In genomic region chr1:185318431-185319151, GRCh38 we compare ENCODE assay signal across 8 cellular contexts. TPM values are rescaled to one million over a fixed set of nuclear protein-coding genes. Genes with fewer than 3 reads are reported as not detected.
DNase-seq lines count a peak whose midpoint lies in the region; ATAC-seq and FAIRE-seq lines count a peak whose summit lies in the region.

No MANE protein-coding gene starts in this region.

- H3K27ac Mint-ChIP-seq in T-helper 17 cell = peak overlapping the region; percentile 98
- H3K27ac Mint-ChIP-seq in stimulated activated naive B cell treated with anti-CD40 and anti-IgM and Interleukin-4, amounts not matched to agents 10 μg/mL and 1 μg/mL and 100 μg/mL, for 72 hours = peak overlapping the region; percentile 97

- H3K9me3 ChIP-seq in T-helper 17 cell (ENCODE audit: control insufficient read depth, low read length, poor library complexity, severe bottlenecking) (no peaks in the 10 kb centered on the region), small intestine (ENCODE audit: control insufficient read depth, low read depth) (no peaks in the 10 kb centered on the region)

- H3K4me1 ChIP-seq in small intestine (ENCODE audit: control insufficient read depth in 2 of 2, insufficient read depth in 1 of 2, low read depth in 1 of 2, low read length in 1 of 2) = peaks cover 0 to 11% of the 10 kb centered on the region in 2 donors

- H3K9me3 Mint-ChIP-seq in stimulated activated naive B cell treated with anti-CD40 and anti-IgM and Interleukin-4, amounts not matched to agents 10 μg/mL and 1 μg/mL and 100 μg/mL, for 72 hours = peaks cover 0 to 2% of the 10 kb centered on the region in 2 donors

- no peaks in the 10 kb centered on the region for H3K27me3 Mint-ChIP-seq in T-helper 17 cell
- no peaks in the 10 kb centered on the region for H3K27me3 Mint-ChIP-seq in stimulated activated naive B cell treated with anti-CD40 and anti-IgM and Interleukin-4, amounts not matched to agents 10 μg/mL and 1 μg/mL and 100 μg/mL, for 72 hours

- WGBS in small intestine, 3 donors = 33 to 57% (median 44%) methylated on average over 10 of the region's 10 CpGs

- no peak for ATAC-seq in T-helper 17 cell
- ATAC-seq in stimulated activated naive B cell treated with anti-CD40 and anti-IgM and Interleukin-4, amounts not matched to agents 10 μg/mL and 1 μg/mL and 100 μg/mL, for 72 hours (replicated peaks) = no peak
- no peak for ATAC-seq in GM18861 (IDR thresholded peaks at IDR 0.05; ENCODE audit: unreplicated experiment)

- H3K36me3 Mint-ChIP-seq in T-helper 17 cell (ENCODE audit: low read depth) = peaks cover 11% of the 10 kb centered on the region
- H3K36me3 Mint-ChIP-seq in stimulated activated naive B cell treated with anti-CD40 and anti-IgM and Interleukin-4, amounts not matched to agents 10 μg/mL and 1 μg/mL and 100 μg/mL, for 72 hours = peaks cover 3 to 10% of the 10 kb centered on the region in 2 donors

- H3K4me1 Mint-ChIP-seq in T-helper 17 cell = peaks cover 27% of the 10 kb centered on the region
- H3K4me1 Mint-ChIP-seq in stimulated activated naive B cell treated with anti-CD40 and anti-IgM and Interleukin-4, amounts not matched to agents 10 μg/mL and 1 μg/mL and 100 μg/mL, for 72 hours = peaks cover 22 to 30% of the 10 kb centered on the region in 2 donors

- H3K36me3 ChIP-seq in small intestine (ENCODE audit: control insufficient read depth in 2 of 2, insufficient read depth in 2 of 2, low read length in 2 of 2) = no peaks in the 10 kb centered on the region

- no peak for FAIRE-seq in small intestine (lab: Jason Lieb, UNC)

- peak overlapping the region in 1 of 2 donors; percentile 98 for H3K27ac ChIP-seq in small intestine (ENCODE audit: low read depth in 1 of 2, low read length in 1 of 2)

- peak; percentile 9 for DNase-seq in NCI-H748 (lab: John Stamatoyannopoulos, UW; ENCODE audit: unreplicated experiment)
- DNase-seq in NCI-H748 treated with DMSO at 0.1 percent for 48 hours (lab: John Stamatoyannopoulos, UW) = no peak
- no peak for DNase-seq in T-helper 17 cell
- DNase-seq in globus pallidus (ENCODE audit: low spot score) = peak; percentile 51
- DNase-seq in stimulated activated naive B cell treated with anti-CD40 and anti-IgM and Interleukin-4, amounts not matched to agents 10 μg/mL and 1 μg/mL and 100 μg/mL, for 72 hours = no peak
- no peak for DNase-seq in NCI-H226
- DNase-seq in small intestine = no peak

- peak overlapping the region; percentile 97 for H3K4me3 Mint-ChIP-seq in T-helper 17 cell
- peak overlapping the region; percentile 93 to 95 for H3K4me3 Mint-ChIP-seq in stimulated activated naive B cell treated with anti-CD40 and anti-IgM and Interleukin-4, amounts not matched to agents 10 μg/mL and 1 μg/mL and 100 μg/mL, for 72 hours

- no peaks in the 10 kb centered on the region for H3K27me3 ChIP-seq in small intestine (ENCODE audit: control insufficient read depth in 2 of 2, insufficient read depth in 2 of 2, low read length in 2 of 2)

- H3K4me3 ChIP-seq in small intestine (ENCODE audit: low read depth in 1 of 2, low read length in 2 of 2) = no peak overlapping the region

RNA-seq across cellular contexts. Expression of gene IVNS1ABP, which starts 1.5 kb away (rescaled TPM):
- total RNA-seq in T-helper 17 cell = 100 to 1,000 TPM; 467 to 499 TPM
- polyA plus RNA-seq in small intestine = 10 to 100 TPM; 39.2 to 65.3 (median 47.6) TPM

Comparison
In these comparisons a context has a peak if more than half of its experiments do, and no peak if none do; other contexts are left out.
1. DNase-seq: peak in NCI-H748 (single experiment) and globus pallidus (single experiment); none in NCI-H748 treated with DMSO at 0.1 percent for 48 hours (single experiment), T-helper 17 cell (0 of 3), stimulated activated naive B cell treated with anti-CD40 and anti-IgM and Interleukin-4, amounts not matched to agents 10 μg/mL and 1 μg/mL and 100 μg/mL, for 72 hours (single experiment), NCI-H226 (single experiment) and small intestine (single experiment).